ENCODE assay signal across 7 cellular contexts in genomic region chr16:86664518-86665318, GRCh38.
A peak's percentile ranks its signal among the peaks of the same experiment; 100 is the strongest.
DNase-seq lines count a peak whose midpoint lies in the region; ATAC-seq and TF ChIP-seq lines count a peak whose summit lies in the region.

No MANE protein-coding gene starts in this region.

- H3K9me3 ChIP-seq in T-helper 17 cell (ENCODE audit: control insufficient read depth, low read length, poor library complexity, severe bottlenecking) = no peaks in the 10 kb centered on the region
- H3K9me3 ChIP-seq in effector memory CD4-positive, alpha-beta T cell (ENCODE audit: control insufficient read depth, low read length) = no peaks in the 10 kb centered on the region

- DNase-seq in T-helper 17 cell (no peak), epithelial cell of proximal tubule (ENCODE audit: low read depth) (peak; percentile 95), NCI-H2196 (lab: John Stamatoyannopoulos, UW; ENCODE audit: unreplicated experiment) (no peak)
- peak; percentile 60 to 68 for DNase-seq in stimulated activated CD4-positive, alpha-beta T cell treated with anti-CD3 and anti-CD28 coated beads, Interleukin-2, amount 100 ng/mL, for 24 hours
- DNase-seq in effector memory CD4-positive, alpha-beta T cell = no peak

- H3K27ac ChIP-seq in effector memory CD4-positive, alpha-beta T cell (ENCODE audit: insufficient read depth, low read length, poor library complexity, severe bottlenecking) = no peak overlapping the region

- peak overlapping the region; percentile 34 for H3K4me3 Mint-ChIP-seq in T-helper 17 cell

- no peak overlapping the region for H3K4me3 ChIP-seq in epithelial cell of proximal tubule (ENCODE audit: low read depth, low read length)
- H3K4me3 ChIP-seq in effector memory CD4-positive, alpha-beta T cell (ENCODE audit: insufficient read depth, low read depth, low read length, poor library complexity, severe bottlenecking) = no peak overlapping the region

- no peak for TF ChIP-seq CTCF in epithelial cell of proximal tubule (conservative IDR thresholded peaks at IDR 0.05; ENCODE audit: low read depth, low read length)

- H3K36me3 ChIP-seq in effector memory CD4-positive, alpha-beta T cell (ENCODE audit: control insufficient read depth, insufficient read depth, low read length) = no peaks in the 10 kb centered on the region

- peaks cover 14% of the 10 kb centered on the region for H3K27me3 Mint-ChIP-seq in T-helper 17 cell

- ATAC-seq in GM19043 (IDR thresholded peaks at IDR 0.05; ENCODE audit: low read depth, unreplicated experiment) (peak; percentile 68), HG03095 (IDR thresholded peaks at IDR 0.05; ENCODE audit: unreplicated experiment) (peak; percentile 58), T-helper 17 cell (peak; percentile 30)

- no peaks in the 10 kb centered on the region for H3K4me1 ChIP-seq in effector memory CD4-positive, alpha-beta T cell (ENCODE audit: control insufficient read depth, insufficient read depth, low read length, poor library complexity, severe bottlenecking)

- H3K27ac Mint-ChIP-seq in T-helper 17 cell = no peak overlapping the region

- H3K4me1 Mint-ChIP-seq in T-helper 17 cell = peaks cover 7% of the 10 kb centered on the region

- H3K27me3 ChIP-seq in effector memory CD4-positive, alpha-beta T cell (replicated peaks; ENCODE audit: control insufficient read depth, insufficient read depth, low read length, poor library complexity, severe bottlenecking) = no peaks in the 10 kb centered on the region

- H3K36me3 Mint-ChIP-seq in T-helper 17 cell (ENCODE audit: low read depth) = no peaks in the 10 kb centered on the region

Comparison
In these comparisons a context has a peak if more than half of its experiments do, and no peak if none do; other contexts are left out.
1. DNase-seq: peak in epithelial cell of proximal tubule (single experiment) and stimulated activated CD4-positive, alpha-beta T cell treated with anti-CD3 and anti-CD28 coated beads, Interleukin-2, amount 100 ng/mL, for 24 hours (2 of 2); none in T-helper 17 cell (0 of 3), NCI-H2196 (single experiment) and effector memory CD4-positive, alpha-beta T cell (0 of 3).
2. Peak in every context shown above with its lines, with median percentiles within 50 percentile points of each other: ATAC-seq.